ENCODE assay signal across 11 cellular contexts in the genomic region with DNA sequence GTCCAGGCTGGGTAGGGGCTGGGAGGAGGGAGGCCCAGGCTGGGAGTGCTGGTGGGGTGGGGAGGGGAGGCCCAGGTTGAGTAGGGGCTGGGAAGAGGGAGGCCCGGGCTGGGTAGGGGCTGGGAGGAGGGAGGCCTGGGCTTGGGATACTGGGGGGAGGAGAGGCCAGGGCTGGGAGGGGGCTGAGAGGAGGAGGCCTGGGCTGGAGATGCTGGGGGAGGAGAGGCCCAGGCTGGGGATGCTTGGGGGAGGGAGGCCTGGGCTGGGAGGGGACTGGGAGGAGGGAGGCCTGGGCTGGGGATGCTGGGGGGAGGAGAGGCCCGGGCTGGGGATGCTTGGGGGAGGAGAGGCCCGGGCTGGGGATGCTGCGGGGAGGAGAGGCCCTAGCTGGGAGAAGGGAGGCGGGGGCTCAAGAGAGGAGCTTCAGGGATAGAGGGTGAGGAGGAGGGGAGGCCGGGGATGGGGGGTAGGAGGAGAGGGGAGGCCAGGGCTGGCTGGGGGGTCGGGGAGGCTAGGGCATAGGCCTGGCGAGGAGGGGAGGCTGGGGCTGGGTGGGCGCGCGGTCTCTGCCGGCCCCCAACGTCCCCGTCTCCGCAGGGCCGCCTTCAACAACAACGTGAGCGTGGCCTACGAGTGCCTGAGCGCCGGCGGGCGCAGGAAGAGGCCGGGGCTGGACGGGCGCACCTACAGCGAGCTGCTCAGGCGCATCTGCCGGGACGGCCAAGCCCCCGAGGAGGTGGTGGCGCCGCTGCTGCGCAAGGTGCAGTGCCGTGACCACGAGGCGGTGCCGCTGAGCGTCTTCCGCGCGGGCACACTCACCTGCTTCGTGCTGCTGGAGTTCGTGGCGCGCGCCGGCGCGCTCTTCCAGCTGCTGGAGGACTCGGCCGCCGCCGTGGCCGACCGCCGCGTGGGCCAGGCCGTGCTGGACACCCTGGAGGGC. TPM values are rescaled to one million over a fixed set of nuclear protein-coding genes. Genes with fewer than 3 reads are reported as not detected.
DNase-seq lines count a peak whose midpoint lies in the region; ATAC-seq and TF ChIP-seq lines count a peak whose summit lies in the region.
"Had no signal": no experiment of that assay in that cellular context is flagged by ENCODE, and none has a peak within 500 bp of the region (broad histone marks: within the 10 kb centered on the region; RNA-seq: fewer than 3 reads in every experiment).

No MANE protein-coding gene starts in this region.

- no peak overlapping the region for H3K4me3 ChIP-seq in left ventricle myocardium inferior
- H3K4me3 ChIP-seq: BLaER1 had no signal

- ATAC-seq in left cardiac atrium (peak; percentile 22 to 35), HG02798 (IDR thresholded peaks at IDR 0.05; ENCODE audit: poor library complexity, unreplicated experiment) (no peak)

- no peak overlapping the region for H3K27ac ChIP-seq in left ventricle myocardium inferior (replicated peaks)
- H3K27ac ChIP-seq: BLaER1 had no signal

- H3K4me1 ChIP-seq in left ventricle myocardium inferior: no peaks in the 10 kb centered on the region

- no peaks in the 10 kb centered on the region for H3K9me3 Mint-ChIP-seq in nephron progenitor cell
- H3K9me3 Mint-ChIP-seq: activated naive CD4-positive, alpha-beta T cell treated with anti-CD3 and anti-CD28 coated beads, Interleukin-2, amount 50 U/mL, for 24 hours had no signal

- H3K27me3 Mint-ChIP-seq in nephron progenitor cell (ENCODE audit: low read depth, poor library complexity): peaks cover 6% of the 10 kb centered on the region
- H3K27me3 Mint-ChIP-seq: activated naive CD4-positive, alpha-beta T cell treated with anti-CD3 and anti-CD28 coated beads, Interleukin-2, amount 50 U/mL, for 24 hours had no signal

- peaks cover 20% of the 10 kb centered on the region for H3K36me3 Mint-ChIP-seq in nephron progenitor cell (ENCODE audit: low read depth)
- H3K36me3 Mint-ChIP-seq: activated naive CD4-positive, alpha-beta T cell treated with anti-CD3 and anti-CD28 coated beads, Interleukin-2, amount 50 U/mL, for 24 hours had no signal

- H3K4me1 Mint-ChIP-seq in nephron progenitor cell: peaks cover 36% of the 10 kb centered on the region

- intact Hi-C loops in left cardiac atrium (cut with DNase I): no loop called here
- intact Hi-C loops in left ventricle myocardium inferior (cut with micrococcal nuclease): no loop called here

- TF ChIP-seq CTCF in left ventricle myocardium inferior (IDR thresholded peaks at IDR 0.05; ENCODE audit: borderline replicate concordance) (no peak), nephron progenitor cell (IDR thresholded peaks at IDR 0.05) (no peak)

- H3K27me3 ChIP-seq in left ventricle myocardium inferior (ENCODE audit: low read depth): no peaks in the 10 kb centered on the region
- H3K27me3 ChIP-seq: BLaER1 had no signal

- no peak overlapping the region for H3K4me3 Mint-ChIP-seq in nephron progenitor cell
- H3K4me3 Mint-ChIP-seq: activated naive CD4-positive, alpha-beta T cell treated with anti-CD3 and anti-CD28 coated beads, Interleukin-2, amount 50 U/mL, for 24 hours had no signal

- DNase-seq in left cardiac atrium (peak; percentile 18), left ventricle myocardium inferior (no peak), dedifferentiated amniotic fluid mesenchymal stem cell (ENCODE audit: extremely low spot score) (peak; percentile 87), nephron progenitor cell (peak; percentile 74), DMS79 treated with DMSO at 0.1 percent for 48 hours (lab: John Stamatoyannopoulos, UW) (no peak), cortex of kidney (lab: John Stamatoyannopoulos, UW) (no peak), hypothalamus (lab: John Stamatoyannopoulos, UW) (no peak)
- DNase-seq: NCI-H1048 had no signal

- H3K36me3 ChIP-seq in left ventricle myocardium inferior: no peaks in the 10 kb centered on the region

- no peaks in the 10 kb centered on the region for H3K9me3 ChIP-seq in left ventricle myocardium inferior (replicated peaks)
- H3K9me3 ChIP-seq: BLaER1 had no signal

- no peak overlapping the region for H3K27ac Mint-ChIP-seq in nephron progenitor cell
- H3K27ac Mint-ChIP-seq: activated naive CD4-positive, alpha-beta T cell treated with anti-CD3 and anti-CD28 coated beads, Interleukin-2, amount 50 U/mL, for 24 hours had no signal

RNA-seq across cellular contexts. Expression of a gene that starts 11.3 kb away (rescaled TPM):
- total RNA-seq in left cardiac atrium (10 to 100 TPM; 12.1 to 14.9 TPM), left ventricle myocardium inferior (11.2 TPM)

RNA-seq across cellular contexts. Expression of a gene that starts 13.0 kb away (rescaled TPM):
- total RNA-seq in left cardiac atrium (10 to 100 TPM; 63.9 to 71.0 TPM), left ventricle myocardium inferior (96.5 TPM)

RNA-seq across cellular contexts. Expression of a gene that starts 22.3 kb away (rescaled TPM):
- under 1 TPM; 0.24 to 0.41 TPM for total RNA-seq in left cardiac atrium
- 0.22 TPM for total RNA-seq in left ventricle myocardium inferior

RNA-seq across cellular contexts. Expression of a gene that starts 25.3 kb away (rescaled TPM):
- total RNA-seq in left cardiac atrium (1 to 10 TPM in 1 of 2 donors, under 1 TPM in 1; 0.81 to 1.1 TPM), left ventricle myocardium inferior (not detected)

RNA-seq across cellular contexts. Expression of a gene that starts 53.8 kb away (rescaled TPM):
- 1,000 to 10,000 TPM in 1 of 2 donors, 100 to 1,000 TPM in 1; 847 to 1,152 TPM for total RNA-seq in left cardiac atrium
- total RNA-seq in left ventricle myocardium inferior: 1,533 TPM

Comparison
In these comparisons a context has a peak if more than half of its experiments do, and no peak if none do; other contexts are left out.
1. DNase-seq: peak in left cardiac atrium (single experiment), dedifferentiated amniotic fluid mesenchymal stem cell (single experiment) and nephron progenitor cell (single experiment); none in left ventricle myocardium inferior (single experiment), DMS79 treated with DMSO at 0.1 percent for 48 hours (single experiment), cortex of kidney (single experiment) and hypothalamus (0 of 51).